In the genomic region with DNA sequence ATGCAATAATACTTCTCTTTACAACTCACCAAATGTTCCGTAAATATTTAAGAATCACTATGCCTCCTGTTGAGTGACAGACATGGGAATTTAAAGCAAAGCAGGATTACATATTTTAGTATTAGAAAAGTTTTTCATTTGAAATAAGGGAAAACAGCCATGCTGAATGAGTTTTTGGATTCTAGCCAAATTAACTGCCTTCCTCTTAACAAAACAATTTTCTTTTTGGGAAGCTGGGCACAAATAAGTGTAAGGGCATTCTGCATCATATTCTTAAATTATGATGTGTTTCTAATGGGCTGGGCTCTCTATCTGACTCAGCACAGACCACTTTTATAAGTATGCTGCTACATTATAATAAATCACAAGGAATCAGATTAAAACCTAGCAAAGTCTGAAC, we compare ENCODE assay signal across 16 cellular contexts.
DNase-seq lines count a peak whose midpoint lies in the region; ATAC-seq and TF ChIP-seq lines count a peak whose summit lies in the region.
"Had no signal": no experiment of that assay in that cellular context is flagged by ENCODE, and none has a peak within 500 bp of the region (broad histone marks: within the 10 kb centered on the region; RNA-seq: fewer than 3 reads in every experiment).

No MANE protein-coding gene starts in this region.

- no peaks in the 10 kb centered on the region for H3K9me3 ChIP-seq in GM23248 (ENCODE audit: low read depth)
- H3K9me3 ChIP-seq: Caco-2 had no signal

- no peaks in the 10 kb centered on the region for H4K20me1 ChIP-seq in GM23248 (ENCODE audit: insufficient read depth)

- H3K79me2 ChIP-seq in GM23248 (ENCODE audit: insufficient read depth) = no peaks in the 10 kb centered on the region

- H2AFZ ChIP-seq in GM23248 = no peak overlapping the region

- H3K27ac ChIP-seq in GM23248 = no peak overlapping the region
- H3K27ac ChIP-seq: C4-2B had no signal

- DNase-seq in activated CD4-positive, alpha-beta memory T cell treated with anti-CD3 and anti-CD28 coated beads for 36 hours = no peak
- no peak for DNase-seq in activated CD4-positive, alpha-beta memory T cell treated with anti-CD3 and anti-CD28 coated beads, Interleukin-2, amount 10 ng/mL, durations not matched to agents 7 days and 5 days
- peak; percentile 8 for DNase-seq in GM23248
- DNase-seq in activated naive CD8-positive, alpha-beta T cell treated with anti-CD3 and anti-CD28 coated beads for 36 hours = no peak
- no peak for DNase-seq in mesothelial cell of epicardium (ENCODE audit: low spot score in 2 of 2, unreplicated experiment in 2 of 2)
- no peak for DNase-seq in activated CD8-positive, alpha-beta memory T cell treated with anti-CD3 and anti-CD28 coated beads, Interleukin-2, amount 50 U/mL, for 4 hours
- DNase-seq: Caco-2, Kasumi-1, NCI-H187 treated with DMSO at 0.1 percent for 48 hours, NCI-H2171 treated with DMSO at 0.1 percent for 48 hours, NCI-H510A, SHP77 treated with DMSO at 0.1 percent for 48 hours had no signal

- no peaks in the 10 kb centered on the region for H3K4me1 ChIP-seq in GM23248 (ENCODE audit: insufficient read depth)
- H3K4me1 ChIP-seq: Caco-2 had no signal

- H3K4me3 Mint-ChIP-seq in activated CD4-positive, alpha-beta memory T cell treated with anti-CD3 and anti-CD28 coated beads for 36 hours = no peak overlapping the region
- no peak overlapping the region for H3K4me3 Mint-ChIP-seq in activated CD4-positive, alpha-beta memory T cell treated with anti-CD3 and anti-CD28 coated beads, Interleukin-2, amount 10 ng/mL, durations not matched to agents 7 days and 5 days
- no peak overlapping the region for H3K4me3 Mint-ChIP-seq in activated naive CD8-positive, alpha-beta T cell treated with anti-CD3 and anti-CD28 coated beads for 36 hours
- H3K4me3 Mint-ChIP-seq in mesothelial cell of epicardium = no peak overlapping the region

- intact Hi-C loops in activated CD4-positive, alpha-beta memory T cell treated with anti-CD3 and anti-CD28 coated beads for 36 hours (cut with micrococcal nuclease) = no loop called here

- WGBS in GM23248 (ENCODE audit: low coverage in 1 of 2, low lambda C conversion rate in 2 of 2, missing lambda C conversion rate in 2 of 2), 2 experiments = 94 to 100% methylated on average over 1 of the region's 1 CpG

- H3K9me3 Mint-ChIP-seq in activated CD4-positive, alpha-beta memory T cell treated with anti-CD3 and anti-CD28 coated beads for 36 hours = no peaks in the 10 kb centered on the region
- no peaks in the 10 kb centered on the region for H3K9me3 Mint-ChIP-seq in activated CD4-positive, alpha-beta memory T cell treated with anti-CD3 and anti-CD28 coated beads, Interleukin-2, amount 10 ng/mL, durations not matched to agents 7 days and 5 days
- H3K9me3 Mint-ChIP-seq in activated naive CD8-positive, alpha-beta T cell treated with anti-CD3 and anti-CD28 coated beads for 36 hours = no peaks in the 10 kb centered on the region
- no peaks in the 10 kb centered on the region for H3K9me3 Mint-ChIP-seq in mesothelial cell of epicardium

- H3K9ac ChIP-seq in GM23248 = no peak overlapping the region

- peaks cover 5% of the 10 kb centered on the region for H3K36me3 Mint-ChIP-seq in activated CD4-positive, alpha-beta memory T cell treated with anti-CD3 and anti-CD28 coated beads for 36 hours
- peaks cover 16% of the 10 kb centered on the region for H3K36me3 Mint-ChIP-seq in activated CD4-positive, alpha-beta memory T cell treated with anti-CD3 and anti-CD28 coated beads, Interleukin-2, amount 10 ng/mL, durations not matched to agents 7 days and 5 days (ENCODE audit: low read depth)
- peaks cover 2% of the 10 kb centered on the region for H3K36me3 Mint-ChIP-seq in activated naive CD8-positive, alpha-beta T cell treated with anti-CD3 and anti-CD28 coated beads for 36 hours
- peaks cover 2% of the 10 kb centered on the region for H3K36me3 Mint-ChIP-seq in mesothelial cell of epicardium

- H3K27me3 ChIP-seq in GM23248 (replicated peaks; ENCODE audit: insufficient read depth) = no peaks in the 10 kb centered on the region

- H3K4me3 ChIP-seq in GM23248 = no peak overlapping the region

- H3K4me1 Mint-ChIP-seq in activated CD4-positive, alpha-beta memory T cell treated with anti-CD3 and anti-CD28 coated beads for 36 hours (ENCODE audit: low read depth) = no peaks in the 10 kb centered on the region
- no peaks in the 10 kb centered on the region for H3K4me1 Mint-ChIP-seq in activated CD4-positive, alpha-beta memory T cell treated with anti-CD3 and anti-CD28 coated beads, Interleukin-2, amount 10 ng/mL, durations not matched to agents 7 days and 5 days
- H3K4me1 Mint-ChIP-seq in activated naive CD8-positive, alpha-beta T cell treated with anti-CD3 and anti-CD28 coated beads for 36 hours = peaks cover 2% of the 10 kb centered on the region
- peaks cover 16% of the 10 kb centered on the region for H3K4me1 Mint-ChIP-seq in mesothelial cell of epicardium

- H3K27ac Mint-ChIP-seq in activated CD4-positive, alpha-beta memory T cell treated with anti-CD3 and anti-CD28 coated beads for 36 hours = peak overlapping the region; percentile 8
- no peak overlapping the region for H3K27ac Mint-ChIP-seq in activated CD4-positive, alpha-beta memory T cell treated with anti-CD3 and anti-CD28 coated beads, Interleukin-2, amount 10 ng/mL, durations not matched to agents 7 days and 5 days
- H3K27ac Mint-ChIP-seq in activated naive CD8-positive, alpha-beta T cell treated with anti-CD3 and anti-CD28 coated beads for 36 hours = peak overlapping the region; percentile 16
- H3K27ac Mint-ChIP-seq in mesothelial cell of epicardium = peak overlapping the region; percentile 43

- H3K27me3 Mint-ChIP-seq in activated CD4-positive, alpha-beta memory T cell treated with anti-CD3 and anti-CD28 coated beads for 36 hours = no peaks in the 10 kb centered on the region
- peaks cover 5% of the 10 kb centered on the region for H3K27me3 Mint-ChIP-seq in activated CD4-positive, alpha-beta memory T cell treated with anti-CD3 and anti-CD28 coated beads, Interleukin-2, amount 10 ng/mL, durations not matched to agents 7 days and 5 days
- no peaks in the 10 kb centered on the region for H3K27me3 Mint-ChIP-seq in activated naive CD8-positive, alpha-beta T cell treated with anti-CD3 and anti-CD28 coated beads for 36 hours
- no peaks in the 10 kb centered on the region for H3K27me3 Mint-ChIP-seq in mesothelial cell of epicardium (ENCODE audit: low read depth)

- in situ Hi-C loops in GM23248 (cut with MboI) = no loop called here

- no peak overlapping the region for H3K4me2 ChIP-seq in GM23248 (ENCODE audit: unreplicated experiment)

- ATAC-seq in HG03095 (IDR thresholded peaks at IDR 0.05; ENCODE audit: unreplicated experiment) (no peak), GM21381 (IDR thresholded peaks at IDR 0.05; ENCODE audit: unreplicated experiment) (no peak)
- ATAC-seq: HepG2 had no signal

- no peaks in the 10 kb centered on the region for H3F3A ChIP-seq in GM23248 (ENCODE audit: insufficient read depth)

- CTCF ChIA-PET in activated CD4-positive, alpha-beta memory T cell treated with anti-CD3 and anti-CD28 coated beads for 36 hours (lab: Charles Lee) = no interaction called here
- CTCF ChIA-PET in activated CD4-positive, alpha-beta memory T cell treated with anti-CD3 and anti-CD28 coated beads, Interleukin-2, amount 10 ng/mL, durations not matched to agents 7 days and 5 days (lab: Charles Lee) = no interaction called here

- no peaks in the 10 kb centered on the region for H3K9me2 ChIP-seq in GM23248 (ENCODE audit: insufficient read depth)

- no peak for TF ChIP-seq CTCF in mesothelial cell of epicardium (IDR thresholded peaks at IDR 0.05; ENCODE audit: unreplicated experiment)

- POLR2A ChIA-PET in activated CD4-positive, alpha-beta memory T cell treated with anti-CD3 and anti-CD28 coated beads for 36 hours (lab: Charles Lee) = no interaction called here
- POLR2A ChIA-PET in activated CD4-positive, alpha-beta memory T cell treated with anti-CD3 and anti-CD28 coated beads, Interleukin-2, amount 10 ng/mL, durations not matched to agents 7 days and 5 days (lab: Charles Lee) = no interaction called here

- H3K36me3 ChIP-seq in GM23248 (ENCODE audit: low read depth) = peaks cover 15% of the 10 kb centered on the region; the same call in 1 of the 2 replicates
